In genomic region chr12:132841151-132841550, GRCh38 we compare ENCODE assay signal across 18 cellular contexts. TPM values are rescaled to one million over a fixed set of nuclear protein-coding genes. Genes with fewer than 3 reads are reported as not detected.
A peak's percentile ranks its signal among the peaks of the same experiment; 100 is the strongest.
DNase-seq lines count a peak whose midpoint lies in the region; ATAC-seq and TF ChIP-seq lines count a peak whose summit lies in the region.
"Had no signal": no experiment of that assay in that cellular context is flagged by ENCODE, and none has a peak within 500 bp of the region (broad histone marks: within the 10 kb centered on the region; RNA-seq: fewer than 3 reads in every experiment).

No MANE protein-coding gene starts in this region.

- peak overlapping the region; percentile 6 for H3K27ac Mint-ChIP-seq in activated CD4-positive, alpha-beta memory T cell treated with anti-CD3 and anti-CD28 coated beads, Interleukin-2, amount 10 ng/mL, durations not matched to agents 7 days and 5 days
- H3K27ac Mint-ChIP-seq in activated CD4-positive, alpha-beta memory T cell treated with anti-CD3 and anti-CD28 coated beads for 36 hours, result no peak overlapping the region
- peak overlapping the region; percentile 5 for H3K27ac Mint-ChIP-seq in progenitor cell of endocrine pancreas
- H3K27ac Mint-ChIP-seq: B cell; CD4-positive, alpha-beta T cell; CD8-positive, alpha-beta T cell had no signal

- no peak overlapping the region for H3K4me3 ChIP-seq in right cardiac atrium (ENCODE audit: low read length)
- H3K4me3 ChIP-seq: A549; BLaER1 treated with 17β-estradiol and CSF1 and Interleukin-3, amounts not matched to agents 10 nM and 100 nM had no signal

- no peaks in the 10 kb centered on the region for H3K4me1 ChIP-seq in right cardiac atrium (ENCODE audit: control insufficient read depth, insufficient read depth, low read length)
- H3K4me1 ChIP-seq: A549, Caco-2 had no signal

- intact Hi-C loops in activated CD4-positive, alpha-beta memory T cell treated with anti-CD3 and anti-CD28 coated beads for 36 hours (cut with micrococcal nuclease), result no loop called here
- intact Hi-C loops in right cardiac atrium (cut with DNase I) (no loop called here), Right ventricle myocardium inferior (cut with DNase I) (no loop called here)

- H3K9me3 Mint-ChIP-seq in activated CD4-positive, alpha-beta memory T cell treated with anti-CD3 and anti-CD28 coated beads, Interleukin-2, amount 10 ng/mL, durations not matched to agents 7 days and 5 days, result no peaks in the 10 kb centered on the region
- H3K9me3 Mint-ChIP-seq in activated CD4-positive, alpha-beta memory T cell treated with anti-CD3 and anti-CD28 coated beads for 36 hours, result no peaks in the 10 kb centered on the region
- H3K9me3 Mint-ChIP-seq in progenitor cell of endocrine pancreas (ENCODE audit: low read depth), result no peaks in the 10 kb centered on the region
- H3K9me3 Mint-ChIP-seq: CD4-positive, alpha-beta T cell; CD8-positive, alpha-beta T cell had no signal

- no peak for ATAC-seq in right cardiac atrium
- ATAC-seq in Right ventricle myocardium inferior, result no peak
- ATAC-seq in HG02970 (IDR thresholded peaks at IDR 0.05; ENCODE audit: low FRiP score, unreplicated experiment), result no peak
- ATAC-seq: A549; CD8-positive, alpha-beta T cell had no signal

- H3K36me3 Mint-ChIP-seq in activated CD4-positive, alpha-beta memory T cell treated with anti-CD3 and anti-CD28 coated beads, Interleukin-2, amount 10 ng/mL, durations not matched to agents 7 days and 5 days (ENCODE audit: low read depth), result peaks cover 57% of the 10 kb centered on the region
- H3K36me3 Mint-ChIP-seq in activated CD4-positive, alpha-beta memory T cell treated with anti-CD3 and anti-CD28 coated beads for 36 hours, result peaks cover 30% of the 10 kb centered on the region
- H3K36me3 Mint-ChIP-seq in progenitor cell of endocrine pancreas (ENCODE audit: insufficient read depth), result peaks cover 9% of the 10 kb centered on the region

- H3K27ac ChIP-seq in right cardiac atrium (ENCODE audit: low read length), result no peak overlapping the region
- H3K27ac ChIP-seq: 22Rv1; A549; BLaER1 treated with 17β-estradiol and CSF1 and Interleukin-3, amounts not matched to agents 10 nM and 100 nM; C4-2B had no signal

- no peak for TF ChIP-seq CTCF in progenitor cell of endocrine pancreas (IDR thresholded peaks at IDR 0.05; ENCODE audit: unreplicated experiment)

- no peaks in the 10 kb centered on the region for H3K9me3 ChIP-seq in right cardiac atrium (ENCODE audit: control insufficient read depth, low read length)
- H3K9me3 ChIP-seq: A549; BLaER1 treated with 17β-estradiol and CSF1 and Interleukin-3, amounts not matched to agents 10 nM and 100 nM; Caco-2 had no signal

- H3K4me1 Mint-ChIP-seq in activated CD4-positive, alpha-beta memory T cell treated with anti-CD3 and anti-CD28 coated beads, Interleukin-2, amount 10 ng/mL, durations not matched to agents 7 days and 5 days, result peaks cover 11% of the 10 kb centered on the region
- H3K4me1 Mint-ChIP-seq in activated CD4-positive, alpha-beta memory T cell treated with anti-CD3 and anti-CD28 coated beads for 36 hours (ENCODE audit: low read depth), result peaks cover 7% of the 10 kb centered on the region
- H3K4me1 Mint-ChIP-seq in progenitor cell of endocrine pancreas (ENCODE audit: low read depth), result no peaks in the 10 kb centered on the region

- no peaks in the 10 kb centered on the region for H3K27me3 Mint-ChIP-seq in activated CD4-positive, alpha-beta memory T cell treated with anti-CD3 and anti-CD28 coated beads, Interleukin-2, amount 10 ng/mL, durations not matched to agents 7 days and 5 days
- no peaks in the 10 kb centered on the region for H3K27me3 Mint-ChIP-seq in activated CD4-positive, alpha-beta memory T cell treated with anti-CD3 and anti-CD28 coated beads for 36 hours
- H3K27me3 Mint-ChIP-seq in progenitor cell of endocrine pancreas, result no peaks in the 10 kb centered on the region
- H3K27me3 Mint-ChIP-seq: B cell; CD4-positive, alpha-beta T cell had no signal

- no peak overlapping the region for H3K4me3 Mint-ChIP-seq in activated CD4-positive, alpha-beta memory T cell treated with anti-CD3 and anti-CD28 coated beads, Interleukin-2, amount 10 ng/mL, durations not matched to agents 7 days and 5 days
- no peak overlapping the region for H3K4me3 Mint-ChIP-seq in activated CD4-positive, alpha-beta memory T cell treated with anti-CD3 and anti-CD28 coated beads for 36 hours
- no peak overlapping the region for H3K4me3 Mint-ChIP-seq in progenitor cell of endocrine pancreas (ENCODE audit: low read depth)
- H3K4me3 Mint-ChIP-seq: B cell; CD4-positive, alpha-beta T cell; CD8-positive, alpha-beta T cell had no signal

- WGBS in right cardiac atrium, result 96% methylated on average over 15 of the region's 15 CpGs

- H3K27me3 ChIP-seq in right cardiac atrium (ENCODE audit: control insufficient read depth, insufficient read depth), result no peaks in the 10 kb centered on the region

- POLR2A ChIA-PET in activated CD4-positive, alpha-beta memory T cell treated with anti-CD3 and anti-CD28 coated beads, Interleukin-2, amount 10 ng/mL, durations not matched to agents 7 days and 5 days (lab: Charles Lee), result no interaction called here
- POLR2A ChIA-PET in activated CD4-positive, alpha-beta memory T cell treated with anti-CD3 and anti-CD28 coated beads for 36 hours (lab: Charles Lee), result no interaction called here

- no peak for DNase-seq in activated CD4-positive, alpha-beta memory T cell treated with anti-CD3 and anti-CD28 coated beads, Interleukin-2, amount 10 ng/mL, durations not matched to agents 7 days and 5 days
- no peak for DNase-seq in activated CD4-positive, alpha-beta memory T cell treated with anti-CD3 and anti-CD28 coated beads for 36 hours
- DNase-seq in right cardiac atrium (peak in 2 of 3 donors; percentile 39 to 43), Right ventricle myocardium inferior (ENCODE audit: missing footprints) (no peak), progenitor cell of endocrine pancreas (ENCODE audit: low spot score, unreplicated experiment) (no peak)
- DNase-seq: AML-193; Caco-2; Calu3; CD4-positive, alpha-beta T cell; CD8-positive, alpha-beta T cell; DMS79 treated with DMSO at 0.1 percent for 48 hours; GF-D8 had no signal

- CTCF ChIA-PET in activated CD4-positive, alpha-beta memory T cell treated with anti-CD3 and anti-CD28 coated beads, Interleukin-2, amount 10 ng/mL, durations not matched to agents 7 days and 5 days (lab: Charles Lee), result no interaction called here
- CTCF ChIA-PET in activated CD4-positive, alpha-beta memory T cell treated with anti-CD3 and anti-CD28 coated beads for 36 hours (lab: Charles Lee), result no interaction called here

RNA-seq across cellular contexts. Expression of gene GOLGA3, which starts 12.5 kb away (rescaled TPM):
- 10 to 100 TPM; 46.2 to 46.5 TPM for total RNA-seq in activated CD4-positive, alpha-beta memory T cell treated with anti-CD3 and anti-CD28 coated beads, Interleukin-2, amount 10 ng/mL, durations not matched to agents 7 days and 5 days
- total RNA-seq in activated CD4-positive, alpha-beta memory T cell treated with anti-CD3 and anti-CD28 coated beads for 36 hours, result 10 to 100 TPM; 41.7 to 44.2 TPM
- total RNA-seq in right cardiac atrium (10 to 100 TPM; 28.0 to 49.8 (median 37.2) TPM), Right ventricle myocardium inferior (26.5 TPM), progenitor cell of endocrine pancreas (44.6 and 47.5 TPM in 2 replicates)
- polyA plus RNA-seq in right cardiac atrium, result 14.6 TPM

RNA-seq across cellular contexts. Expression of gene CHFR, which starts 46.3 kb away (rescaled TPM):
- total RNA-seq in activated CD4-positive, alpha-beta memory T cell treated with anti-CD3 and anti-CD28 coated beads, Interleukin-2, amount 10 ng/mL, durations not matched to agents 7 days and 5 days, result 10 to 100 TPM; 78.7 to 78.8 TPM
- total RNA-seq in activated CD4-positive, alpha-beta memory T cell treated with anti-CD3 and anti-CD28 coated beads for 36 hours, result 10 to 100 TPM; 41.2 to 42.9 TPM
- total RNA-seq in right cardiac atrium, result 10 to 100 TPM; 15.3 to 27.6 (median 17.5) TPM
- polyA plus RNA-seq in right cardiac atrium, result 12.5 TPM
- total RNA-seq in Right ventricle myocardium inferior, result 14.1 TPM
- total RNA-seq in progenitor cell of endocrine pancreas, result 48.1 and 51.4 TPM in 2 replicates

Comparison
In these comparisons a context has a peak if more than half of its experiments do, and no peak if none do; other contexts are left out.
1. DNase-seq: peak in right cardiac atrium (2 of 3); none in activated CD4-positive, alpha-beta memory T cell treated with anti-CD3 and anti-CD28 coated beads, Interleukin-2, amount 10 ng/mL, durations not matched to agents 7 days and 5 days (single experiment), activated CD4-positive, alpha-beta memory T cell treated with anti-CD3 and anti-CD28 coated beads for 36 hours (single experiment), Right ventricle myocardium inferior (single experiment) and progenitor cell of endocrine pancreas (single experiment).